1 cellular context compared by ENCODE assay signal in the genomic region with DNA sequence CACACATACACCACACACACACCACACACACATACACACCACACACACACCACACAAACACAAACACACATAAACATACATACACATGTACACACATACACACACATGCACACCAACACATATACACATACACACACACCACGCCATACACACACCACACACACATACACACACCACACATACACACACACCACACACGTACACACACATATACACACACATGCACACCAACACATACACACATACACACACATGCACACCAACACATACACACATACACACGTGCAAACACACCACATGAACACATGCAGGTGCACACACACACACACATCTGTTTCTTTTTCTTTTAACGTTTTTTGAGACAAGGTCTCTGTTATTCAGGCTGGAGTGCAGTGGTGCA.
TF ChIP-seq lines count a peak whose summit lies in the region.

No MANE protein-coding gene starts in this region.

TF ChIP-seq in HepG2, 621 proteins besides CTCF, POLR2A, EP300 and RAD21 (continued from another document):
- no peak for TF ChIP-seq ZNF407 (CRISPR knock-in tag; IDR thresholded peaks at IDR 0.05; ENCODE audit: not compliant biosample characterization)
- no peak for TF ChIP-seq HES4 (CRISPR knock-in tag; IDR thresholded peaks at IDR 0.05; ENCODE audit: borderline replicate concordance)
- TF ChIP-seq ZNF282 (IDR thresholded peaks at IDR 0.05; ENCODE audit: partially characterized antibody): peak; percentile 52
- no peak for TF ChIP-seq TOPORS (CRISPR knock-in tag; IDR thresholded peaks at IDR 0.05)
- TF ChIP-seq ATF7-NPFF (CRISPR knock-in tag; IDR thresholded peaks at IDR 0.05; ENCODE audit: low read depth): no peak
- TF ChIP-seq ZNF207 (IDR thresholded peaks at IDR 0.05; ENCODE audit: borderline replicate concordance): peak; percentile 83; the same call in 1 of the 2 replicates
- TF ChIP-seq ZBTB49 (CRISPR knock-in tag; IDR thresholded peaks at IDR 0.05; ENCODE audit: borderline replicate concordance): no peak
- TF ChIP-seq FOXO1 (CRISPR knock-in tag; IDR thresholded peaks at IDR 0.05): no peak
- no peak for TF ChIP-seq XBP1 (CRISPR knock-in tag; IDR thresholded peaks at IDR 0.05)
